33 cellular contexts compared by ENCODE assay signal in genomic region chr15:43212299-43212698, GRCh38. TPM values are rescaled to one million over a fixed set of nuclear protein-coding genes. Genes with fewer than 3 reads are reported as not detected.
"Had no signal": no experiment of that assay in that cellular context is flagged by ENCODE, and none has a peak within 500 bp of the region (broad histone marks: within the 10 kb centered on the region; RNA-seq: fewer than 3 reads in every experiment).

No MANE protein-coding gene starts in this region.

- H3K9me3 ChIP-seq: colonic mucosa, gastrocnemius medialis, heart left ventricle, ovary, psoas muscle, sigmoid colon, thoracic aorta, upper lobe of left lung, uterus had no signal

- FAIRE-seq: kidney had no signal

- H3K79me2 ChIP-seq: hepatocyte had no signal

- H3K4me2 ChIP-seq: hepatocyte had no signal

- H3K4me1 ChIP-seq: colonic mucosa, gastrocnemius medialis, psoas muscle, sigmoid colon, tibial nerve, upper lobe of left lung, uterus had no signal

- H3K36me3 ChIP-seq: colonic mucosa, gastrocnemius medialis, heart left ventricle, ovary, sigmoid colon, thoracic aorta, tibial nerve, upper lobe of left lung, uterus had no signal

- H3K27ac ChIP-seq: colonic mucosa, epithelial cell of prostate, gastrocnemius medialis, heart left ventricle, hepatocyte, ovary, psoas muscle, sigmoid colon, thoracic aorta, tibial nerve, upper lobe of left lung, uterus had no signal

- H2AFZ ChIP-seq: hepatocyte had no signal

- H3K27me3 ChIP-seq: colonic mucosa, gastrocnemius medialis, hepatocyte, ovary, tibial nerve, uterus had no signal

- DNase-seq: colonic mucosa; effector CD8-positive, alpha-beta T cell; endodermal cell; foreskin fibroblast; gastrocnemius medialis; heart left ventricle; kidney; mesendoderm; midbrain; naive thymus-derived CD8-positive, alpha-beta T cell; nephron progenitor cell; occipital lobe; ovary; posterior cingulate gyrus; psoas muscle; right cardiac atrium; sigmoid colon; stimulated activated CD4-positive, alpha-beta T cell treated with anti-CD3 and anti-CD28 coated beads, Interleukin-2, amount 100 ng/mL, for 24 hours; stimulated activated CD4-positive, alpha-beta T cell treated with anti-CD3 and anti-CD28 coated beads, Interleukin-4, amount 100 ng/mL, for 24 hours; stimulated activated naive CD4-positive, alpha-beta T cell treated with Interleukin-2 at 50 U/mL for 16 hours; upper lobe of left lung; uterus had no signal

- ATAC-seq: esophagus mucosa; gastrocnemius medialis; heart left ventricle; left lobe of liver; naive thymus-derived CD8-positive, alpha-beta T cell; psoas muscle; right cardiac atrium; stimulated activated effector memory CD8-positive, alpha-beta T cell treated with anti-CD3 and anti-CD28 coated beads, Interleukin-12 subunit alpha, Interleukin-12 subunit beta, amount 100 ng/mL, for 72 hours had no signal

- H3K4me3 ChIP-seq: colonic mucosa, gastrocnemius medialis, heart left ventricle, hepatocyte, ovary, psoas muscle, sigmoid colon, thoracic aorta, tibial nerve, upper lobe of left lung, uterus had no signal

RNA-seq across cellular contexts. Expression of gene EPB42, which starts 8.5 kb away (rescaled TPM):
- total RNA-seq: colonic mucosa; endodermal cell; esophagus mucosa; gastrocnemius medialis; kidney; lung microvascular endothelial cell; naive thymus-derived CD8-positive, alpha-beta T cell; renal cortical epithelial cell; right cardiac atrium; sigmoid colon; thoracic aorta had no signal
- polyA plus RNA-seq: naive thymus-derived CD8-positive, alpha-beta T cell; ovary; psoas muscle; right cardiac atrium had no signal

RNA-seq across cellular contexts. Expression of gene TGM5, which starts 54.4 kb away (rescaled TPM):
- total RNA-seq: colonic mucosa; endodermal cell; hepatocyte; kidney; left lobe of liver; liver; lung microvascular endothelial cell; naive thymus-derived CD8-positive, alpha-beta T cell; occipital lobe; ovary; right cardiac atrium; skeletal muscle tissue; thoracic aorta; tibial nerve; uterus had no signal
- polyA plus RNA-seq: heart left ventricle; hepatocyte; liver; naive thymus-derived CD8-positive, alpha-beta T cell; ovary; sigmoid colon had no signal
